8 cellular contexts compared by ENCODE assay signal in genomic region chrX:41234471-41234870, GRCh38.
A peak's percentile ranks its signal among the peaks of the same experiment; 100 is the strongest.
DNase-seq lines count a peak whose midpoint lies in the region; ATAC-seq, FAIRE-seq and TF ChIP-seq lines count a peak whose summit lies in the region.
"Not testable (repeated sequence)": the region's sequence is repeated elsewhere in the genome, so short reads cannot be mapped to it uniquely, and the experiment has no call there.

No MANE protein-coding gene starts in this region.

- not testable (repeated sequence) for H3K27me3 ChIP-seq in GM23338 (ENCODE audit: insufficient read depth); Loucy (ENCODE audit: insufficient read depth, low read length, poor library complexity, severe bottlenecking); OCI-LY3 (ENCODE audit: low read depth, low read length); GM12878 (replicated peaks in 1 of 2; ENCODE audit: control insufficient read depth in 2 of 2, insufficient read depth in 2 of 2, low read length in 1 of 2); neutrophil

- ATAC-seq in GM23338; GM12878; central memory CD8-positive, alpha-beta T cell (replicated peaks; ENCODE audit: extremely low read depth, poor library complexity, severe bottlenecking); stimulated activated naive B cell treated with anti-CD40 and anti-IgM and Interleukin-4, amounts not matched to agents 10 μg/mL and 1 μg/mL and 100 μg/mL, for 72 hours (replicated peaks): not testable (repeated sequence)

- H3K9me3 Mint-ChIP-seq in GM23338; central memory CD8-positive, alpha-beta T cell; stimulated activated naive B cell treated with anti-CD40 and anti-IgM and Interleukin-4, amounts not matched to agents 10 μg/mL and 1 μg/mL and 100 μg/mL, for 72 hours: not testable (repeated sequence)

- H3K36me3 ChIP-seq in GM23338 (ENCODE audit: insufficient read depth) (peaks cover 36% of the 10 kb centered on the region), Loucy (ENCODE audit: insufficient read depth, low read length) (peaks cover 30% of the 10 kb centered on the region; the same call in 1 of the 2 replicates), OCI-LY3 (replicated peaks; ENCODE audit: low read depth, low read length) (peaks cover 43% of the 10 kb centered on the region), GM12878 (ENCODE audit: control insufficient read depth in 2 of 2, insufficient read depth in 2 of 2, low read length in 1 of 2) (peaks cover 0 to 11% of the 10 kb centered on the region in 2 experiments; a peak in 2 of 4 replicates), neutrophil (peaks cover 37% of the 10 kb centered on the region)

- peak overlapping the region; percentile 46; the same call in 1 of the 2 replicates for H3K27ac ChIP-seq in GM23338 (ENCODE audit: low read depth)
- H3K27ac ChIP-seq in OCI-LY3 (ENCODE audit: low read length), result peak overlapping the region; percentile 82
- H3K27ac ChIP-seq in GM12878 (ENCODE audit: control insufficient read depth, insufficient read depth), result peak overlapping the region; percentile 28; the same call in 1 of the 2 replicates
- peak overlapping the region; percentile 20 for H3K27ac ChIP-seq in neutrophil

- H3K9ac ChIP-seq in Loucy (ENCODE audit: low read depth, low read length, poor library complexity, severe bottlenecking); OCI-LY3 (ENCODE audit: low read length); GM12878 (ENCODE audit: control insufficient read depth, insufficient read depth, low read length): not testable (repeated sequence)

- not testable (repeated sequence) for H3K27ac Mint-ChIP-seq in GM23338
- H3K27ac Mint-ChIP-seq in central memory CD8-positive, alpha-beta T cell (ENCODE audit: low read depth), result peak overlapping the region; percentile 41
- H3K27ac Mint-ChIP-seq in stimulated activated naive B cell treated with anti-CD40 and anti-IgM and Interleukin-4, amounts not matched to agents 10 μg/mL and 1 μg/mL and 100 μg/mL, for 72 hours, result peak overlapping the region; percentile 56

- BruUV-seq in GM12878 (replicated peaks; lab: Mats Ljungman, UMichigan), result not testable (repeated sequence)

- CTCF ChIA-PET in GM12878 (lab: Yijun Ruan, JAX), result interaction anchor here (1.1 to 1.7 kb wide), 2 partner anchors 36 to 54 kb away, joined by 3 to 5 read pairs; no protein-coding TSS in a partner anchor

- H3K4me3 ChIP-seq in GM23338; Loucy (ENCODE audit: low read length, poor library complexity, severe bottlenecking); GM12878; neutrophil (ENCODE audit: low read depth in 1 of 2, low read length in 1 of 2): not testable (repeated sequence)
- H3K4me3 ChIP-seq in OCI-LY3 (ENCODE audit: low read length), result peak overlapping the region; percentile 22

- peaks cover 10% of the 10 kb centered on the region; the same call in 1 of the 2 replicates for H3F3A ChIP-seq in GM23338 (replicated peaks; ENCODE audit: low read depth)
- H3F3A ChIP-seq in Loucy (ENCODE audit: low read depth), result not testable (repeated sequence)

- FAIRE-seq in GM12892 (lab: Jason Lieb, UNC), result peak; percentile 65
- FAIRE-seq in GM12878 (lab: Jason Lieb, UNC), result not testable (repeated sequence)

- H2AFZ ChIP-seq in GM23338; Loucy (ENCODE audit: low read length); OCI-LY3 (ENCODE audit: low read depth, low read length); GM12878 (ENCODE audit: control insufficient read depth, low read depth, low read length): not testable (repeated sequence)

- not testable (repeated sequence) for H3K79me2 ChIP-seq in GM23338 (replicated peaks; ENCODE audit: insufficient read depth); Loucy (ENCODE audit: insufficient read depth, low read length); OCI-LY3 (ENCODE audit: low read length); GM12878 (ENCODE audit: control insufficient read depth, insufficient read depth, low read length)

- not testable (repeated sequence) for H3K4me2 ChIP-seq in GM23338; GM12878 (ENCODE audit: control insufficient read depth, insufficient read depth)
- H3K4me2 ChIP-seq in Loucy (ENCODE audit: low read depth, low read length, poor library complexity, severe bottlenecking) (peak overlapping the region; percentile 53), OCI-LY3 (ENCODE audit: low read length) (peak overlapping the region; percentile 78)

- RAD21 ChIA-PET in GM12878 (lab: Charles Lee; ENCODE audit: unreplicated experiment), result interaction anchor here (1.0 kb wide), 1 partner anchor 54 kb away, joined by 5 read pairs; no protein-coding TSS in a partner anchor

- TF ChIP-seq POLR2A in GM12892 (IDR thresholded peaks at IDR 0.05; ENCODE audit: low read depth, low read length); GM12878 (IDR thresholded peaks at IDR 0.05; ENCODE audit: low read depth, low read length): not testable (repeated sequence)

- not testable (repeated sequence) for DNase-seq in GM12892 (ENCODE audit: insufficient read length); GM23338 (ENCODE audit: low spot score); GM12878 (ENCODE audit: low read depth, low spot score); central memory CD8-positive, alpha-beta T cell (ENCODE audit: low spot score in 2 of 2); stimulated activated naive B cell treated with anti-CD40 and anti-IgM and Interleukin-4, amounts not matched to agents 10 μg/mL and 1 μg/mL and 100 μg/mL, for 72 hours

- H3K27me3 Mint-ChIP-seq in GM23338 (ENCODE audit: insufficient read depth, low read depth, poor library complexity); central memory CD8-positive, alpha-beta T cell; stimulated activated naive B cell treated with anti-CD40 and anti-IgM and Interleukin-4, amounts not matched to agents 10 μg/mL and 1 μg/mL and 100 μg/mL, for 72 hours: not testable (repeated sequence)

- H3K9me2 ChIP-seq in GM23338 (ENCODE audit: insufficient read depth); Loucy (replicated peaks; ENCODE audit: low read depth, low read length): not testable (repeated sequence)

- intact Hi-C loops in GM12878 (cut with micrococcal nuclease; ENCODE audit: unreplicated experiment), result not testable (repeated sequence)

- H3K9me3 ChIP-seq in Loucy (ENCODE audit: insufficient read depth, low read depth, low read length); OCI-LY3 (ENCODE audit: insufficient read depth, low read length); GM12878 (replicated peaks; ENCODE audit: control insufficient read depth, insufficient read depth, low read length); neutrophil: not testable (repeated sequence)

- peaks cover 12% of the 10 kb centered on the region for H3K4me1 Mint-ChIP-seq in GM23338
- H3K4me1 Mint-ChIP-seq in central memory CD8-positive, alpha-beta T cell, result not testable (repeated sequence)
- H3K4me1 Mint-ChIP-seq in stimulated activated naive B cell treated with anti-CD40 and anti-IgM and Interleukin-4, amounts not matched to agents 10 μg/mL and 1 μg/mL and 100 μg/mL, for 72 hours, result peaks cover 16 to 26% of the 10 kb centered on the region in 2 donors

- peaks cover 53% of the 10 kb centered on the region for H3K36me3 Mint-ChIP-seq in GM23338 (ENCODE audit: low read depth)
- H3K36me3 Mint-ChIP-seq in central memory CD8-positive, alpha-beta T cell (ENCODE audit: insufficient read depth), result peaks cover 39% of the 10 kb centered on the region
- H3K36me3 Mint-ChIP-seq in stimulated activated naive B cell treated with anti-CD40 and anti-IgM and Interleukin-4, amounts not matched to agents 10 μg/mL and 1 μg/mL and 100 μg/mL, for 72 hours, result peaks cover 10 to 40% of the 10 kb centered on the region in 2 donors

- in situ Hi-C loops in GM12878 (cut with MboI), result not testable (repeated sequence)

- POLR2A ChIA-PET in GM12878 (lab: Charles Lee), result interaction anchor here (0.6 to 1.2 kb wide), 3 partner anchors 24 to 55 kb away, joined by 3 read pairs; no protein-coding TSS in a partner anchor

- H3K4me1 ChIP-seq in GM23338 (ENCODE audit: insufficient read depth), result not testable (repeated sequence)
- peaks cover 25% of the 10 kb centered on the region for H3K4me1 ChIP-seq in Loucy (ENCODE audit: insufficient read depth, low read length, poor library complexity, severe bottlenecking)
- peaks cover 52% of the 10 kb centered on the region for H3K4me1 ChIP-seq in OCI-LY3 (ENCODE audit: low read length)
- peaks cover 19% of the 10 kb centered on the region; the same call in 1 of the 2 replicates for H3K4me1 ChIP-seq in GM12878 (ENCODE audit: control insufficient read depth, insufficient read depth, low read length)
- peaks cover 16 to 18% of the 10 kb centered on the region in 2 experiments for H3K4me1 ChIP-seq in neutrophil (ENCODE audit: control insufficient read depth in 1 of 2, insufficient read depth in 1 of 2, low read depth in 1 of 2, low read length in 1 of 2)

- not testable (repeated sequence) for TF ChIP-seq CTCF in GM23338 (conservative IDR thresholded peaks at IDR 0.05; ENCODE audit: low read depth in 2 of 2); Loucy (conservative IDR thresholded peaks at IDR 0.05; ENCODE audit: low read length); OCI-LY3 (IDR thresholded peaks at IDR 0.05; ENCODE audit: low read depth, low read length); GM12878 (IDR thresholded peaks at IDR 0.05 in 2 of 3, conservative IDR thresholded peaks at IDR 0.05 in 1 of 3; ENCODE audit: control insufficient read depth in 2 of 3, extremely low read depth in 1 of 3, insufficient read depth in 1 of 3, low read depth in 3 of 3, low read length in 3 of 3); neutrophil (IDR thresholded peaks at IDR 0.05)

- SMC1A ChIA-PET in GM12878 (lab: Charles Lee; ENCODE audit: uncharacterized antibody, unreplicated experiment), result interaction anchor here (1.4 kb wide), 1 partner anchor 54 kb away, joined by 10 read pairs; no protein-coding TSS in a partner anchor

- not testable (repeated sequence) for H4K20me1 ChIP-seq in GM23338 (replicated peaks; ENCODE audit: insufficient read depth); Loucy (ENCODE audit: insufficient read depth, low read length, poor library complexity, severe bottlenecking); OCI-LY3 (ENCODE audit: insufficient read depth, low read length); GM12878 (ENCODE audit: control insufficient read depth, insufficient read depth)

- not testable (repeated sequence) for TF ChIP-seq RAD21 in GM12878 (IDR thresholded peaks at IDR 0.05; ENCODE audit: insufficient read depth, low read depth, low read length)

- 92% methylated on average over 13 of the region's 13 CpGs for WGBS in GM12878 (ENCODE audit: insufficient coverage, insufficient replicate concordance, low lambda C conversion rate, missing lambda C conversion rate)

- not testable (repeated sequence) for H3K4me3 Mint-ChIP-seq in GM23338; central memory CD8-positive, alpha-beta T cell
- peak overlapping the region in 1 of 2 donors; percentile 25 for H3K4me3 Mint-ChIP-seq in stimulated activated naive B cell treated with anti-CD40 and anti-IgM and Interleukin-4, amounts not matched to agents 10 μg/mL and 1 μg/mL and 100 μg/mL, for 72 hours

- not testable (repeated sequence) for TF ChIP-seq EP300 in GM12878 (IDR thresholded peaks at IDR 0.05; ENCODE audit: borderline replicate concordance in 1 of 2, control insufficient read depth in 1 of 2, low read depth in 2 of 2, low read length in 2 of 2)

Comparison
In these comparisons a context has a peak if more than half of its experiments do, and no peak if none do; other contexts are left out.
1. H3K27ac ChIP-seq: peak in every context shown above with its lines; median percentile 82 in OCI-LY3; 46 in GM23338; 28 in GM12878; 20 in neutrophil.